Comparison of ENCODE assay signal across 1 cellular context in the genomic region with DNA sequence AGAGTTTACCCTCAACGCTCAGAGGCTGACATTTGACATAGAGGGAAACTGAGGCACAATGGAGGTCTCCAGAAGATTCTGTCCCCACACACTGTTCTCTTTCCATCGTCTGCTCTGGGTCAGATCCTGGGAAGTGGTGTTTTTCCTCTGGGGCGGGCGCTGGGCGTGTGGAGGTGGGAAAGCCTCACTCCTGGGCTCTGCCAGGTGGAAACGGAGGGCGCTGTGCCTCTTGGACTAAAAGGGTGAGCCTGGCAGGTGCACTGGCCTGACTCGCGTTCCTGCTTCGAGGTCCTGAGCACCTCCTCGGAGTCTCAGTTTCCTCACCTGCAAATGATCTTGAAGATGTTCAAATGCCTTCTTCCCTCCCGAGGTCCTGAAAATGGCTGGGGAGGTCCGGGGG.
TF ChIP-seq lines count a peak whose summit lies in the region.

No MANE protein-coding gene starts in this region.

TF ChIP-seq in H1, 55 proteins besides CTCF, POLR2A, EP300 and RAD21:
- TF ChIP-seq TAF1 (IDR thresholded peaks at IDR 0.05; ENCODE audit: low read depth, low read length), result no peak
- no peak for TF ChIP-seq HDAC6 (IDR thresholded peaks at IDR 0.05; ENCODE audit: low read depth, low read length)
- TF ChIP-seq, protein P1, sequence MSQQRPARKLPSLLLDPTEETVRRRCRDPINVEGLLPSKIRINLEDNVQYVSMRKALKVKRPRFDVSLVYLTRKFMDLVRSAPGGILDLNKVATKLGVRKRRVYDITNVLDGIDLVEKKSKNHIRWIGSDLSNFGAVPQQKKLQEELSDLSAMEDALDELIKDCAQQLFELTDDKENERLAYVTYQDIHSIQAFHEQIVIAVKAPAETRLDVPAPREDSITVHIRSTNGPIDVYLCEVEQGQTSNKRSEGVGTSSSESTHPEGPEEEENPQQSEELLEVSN (IDR thresholded peaks at IDR 0.05), result no peak
- TF ChIP-seq, protein P2, sequence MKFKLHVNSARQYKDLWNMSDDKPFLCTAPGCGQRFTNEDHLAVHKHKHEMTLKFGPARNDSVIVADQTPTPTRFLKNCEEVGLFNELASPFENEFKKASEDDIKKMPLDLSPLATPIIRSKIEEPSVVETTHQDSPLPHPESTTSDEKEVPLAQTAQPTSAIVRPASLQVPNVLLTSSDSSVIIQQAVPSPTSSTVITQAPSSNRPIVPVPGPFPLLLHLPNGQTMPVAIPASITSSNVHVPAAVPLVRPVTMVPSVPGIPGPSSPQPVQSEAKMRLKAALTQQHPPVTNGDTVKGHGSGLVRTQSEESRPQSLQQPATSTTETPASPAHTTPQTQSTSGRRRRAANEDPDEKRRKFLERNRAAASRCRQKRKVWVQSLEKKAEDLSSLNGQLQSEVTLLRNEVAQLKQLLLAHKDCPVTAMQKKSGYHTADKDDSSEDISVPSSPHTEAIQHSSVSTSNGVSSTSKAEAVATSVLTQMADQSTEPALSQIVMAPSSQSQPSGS (IDR thresholded peaks at IDR 0.05; ENCODE audit: low read length), result no peak
- no peak for TF ChIP-seq KDM5A (IDR thresholded peaks at IDR 0.05; ENCODE audit: low read length)
